Comparison of ENCODE assay signal across 12 cellular contexts in genomic region chr5:177520906-177521513, GRCh38. TPM values are rescaled to one million over a fixed set of nuclear protein-coding genes. Genes with fewer than 3 reads are reported as not detected.
DNase-seq lines count a peak whose midpoint lies in the region; ATAC-seq and TF ChIP-seq lines count a peak whose summit lies in the region.
"Had no signal": no experiment of that assay in that cellular context is flagged by ENCODE, and none has a peak within 500 bp of the region (broad histone marks: within the 10 kb centered on the region; RNA-seq: fewer than 3 reads in every experiment).

No MANE protein-coding gene starts in this region.

- H3K27ac Mint-ChIP-seq in activated CD8-positive, alpha-beta T cell treated with anti-CD3 and anti-CD28 coated beads for 36 hours, result peak overlapping the region; percentile 78
- H3K27ac Mint-ChIP-seq in memory B cell, result peak overlapping the region; percentile 25
- H3K27ac Mint-ChIP-seq: type B pancreatic cell had no signal

- no peak overlapping the region for H3K4me3 Mint-ChIP-seq in activated CD8-positive, alpha-beta T cell treated with anti-CD3 and anti-CD28 coated beads for 36 hours
- H3K4me3 Mint-ChIP-seq in memory B cell, result no peak overlapping the region
- H3K4me3 Mint-ChIP-seq: type B pancreatic cell had no signal

- peak overlapping the region; percentile 92 for H3K4me2 ChIP-seq in BLaER1

- no peaks in the 10 kb centered on the region for H3K9me3 ChIP-seq in BLaER1
- H3K9me3 ChIP-seq: neutrophil had no signal

- H3K9ac ChIP-seq in BLaER1, result peak overlapping the region; percentile 75

- peaks cover 47% of the 10 kb centered on the region; the same call in 1 of the 2 replicates for H4K20me1 ChIP-seq in BLaER1

- peaks cover 71% of the 10 kb centered on the region for H3K36me3 ChIP-seq in BLaER1

- peak overlapping the region; percentile 93 for H3K27ac ChIP-seq in BLaER1
- H3K27ac ChIP-seq: neutrophil had no signal

- CTCF ChIA-PET in activated CD8-positive, alpha-beta T cell treated with anti-CD3 and anti-CD28 coated beads for 36 hours (lab: Charles Lee), result interaction anchor here (0.7 to 2.2 kb wide), 4 partner anchors 10 to 131 kb away, joined by 3 to 7 read pairs (median 4); no protein-coding TSS in a partner anchor

- no peak for ATAC-seq in activated CD8-positive, alpha-beta T cell treated with anti-CD3 and anti-CD28 coated beads for 36 hours
- ATAC-seq in memory B cell (ENCODE audit: low read depth) (no peak), HG03095 (IDR thresholded peaks at IDR 0.05; ENCODE audit: unreplicated experiment) (no peak), HG02840 (IDR thresholded peaks at IDR 0.05; ENCODE audit: low FRiP score, unreplicated experiment) (no peak), GM18873 (IDR thresholded peaks at IDR 0.05; ENCODE audit: low FRiP score, unreplicated experiment) (no peak)

- H3K4me3 ChIP-seq in BLaER1 (peak overlapping the region; percentile 41), GM12875 (ENCODE audit: low read depth, low read length) (no peak overlapping the region)

- no peaks in the 10 kb centered on the region for H3K27me3 ChIP-seq in BLaER1
- H3K27me3 ChIP-seq: neutrophil had no signal

- peaks cover 28% of the 10 kb centered on the region for H3K36me3 Mint-ChIP-seq in activated CD8-positive, alpha-beta T cell treated with anti-CD3 and anti-CD28 coated beads for 36 hours (ENCODE audit: low read depth)
- H3K36me3 Mint-ChIP-seq in memory B cell, result peaks cover 11% of the 10 kb centered on the region

- TF ChIP-seq CTCF in GM12875 (IDR thresholded peaks at IDR 0.05; ENCODE audit: borderline replicate concordance, insufficient read depth, low read depth, low read length), result 0 out of 2 replicates have a peak, but pooled peaks have one; percentile 5
- no peak for TF ChIP-seq CTCF in activated CD8-positive, alpha-beta T cell treated with anti-CD3 and anti-CD28 coated beads for 36 hours (IDR thresholded peaks at IDR 0.05)

- no peak for DNase-seq in activated CD8-positive, alpha-beta T cell treated with anti-CD3 and anti-CD28 coated beads for 36 hours
- DNase-seq in memory B cell (ENCODE audit: low spot score in 2 of 2) (no peak), foreskin melanocyte (no peak)
- DNase-seq: DMS153; stimulated activated CD4-positive, alpha-beta T cell treated with anti-CD3 and anti-CD28 coated beads, Interleukin-4, amount 100 ng/mL, for 24 hours had no signal

- no peaks in the 10 kb centered on the region for H3K27me3 Mint-ChIP-seq in activated CD8-positive, alpha-beta T cell treated with anti-CD3 and anti-CD28 coated beads for 36 hours
- H3K27me3 Mint-ChIP-seq in memory B cell, result no peaks in the 10 kb centered on the region
- H3K27me3 Mint-ChIP-seq: type B pancreatic cell had no signal

- POLR2A ChIA-PET in activated CD8-positive, alpha-beta T cell treated with anti-CD3 and anti-CD28 coated beads for 36 hours (lab: Charles Lee), result interaction anchor here (0.6 to 1.8 kb wide), 3 partner anchors 11 to 79 kb away, joined by 3 to 5 read pairs (median 3); no protein-coding TSS in a partner anchor

- H3K4me1 ChIP-seq in BLaER1, result peaks cover 41% of the 10 kb centered on the region

- intact Hi-C loops in activated CD8-positive, alpha-beta T cell treated with anti-CD3 and anti-CD28 coated beads for 36 hours (cut with micrococcal nuclease), result no loop called here

- peaks cover 28% of the 10 kb centered on the region for H3K4me1 Mint-ChIP-seq in activated CD8-positive, alpha-beta T cell treated with anti-CD3 and anti-CD28 coated beads for 36 hours (ENCODE audit: low read depth)
- peaks cover 29% of the 10 kb centered on the region for H3K4me1 Mint-ChIP-seq in memory B cell

- H3K9me3 Mint-ChIP-seq in activated CD8-positive, alpha-beta T cell treated with anti-CD3 and anti-CD28 coated beads for 36 hours, result no peaks in the 10 kb centered on the region
- no peaks in the 10 kb centered on the region for H3K9me3 Mint-ChIP-seq in memory B cell
- H3K9me3 Mint-ChIP-seq: type B pancreatic cell had no signal

RNA-seq across cellular contexts. Expression of gene DDX41, which starts 4.2 kb away (rescaled TPM):
- total RNA-seq in activated CD8-positive, alpha-beta T cell treated with anti-CD3 and anti-CD28 coated beads for 36 hours, result 100 to 1,000 TPM; 226 to 228 TPM

RNA-seq across cellular contexts. Expression of gene DOK3, which starts 11.4 kb away (rescaled TPM):
- total RNA-seq in activated CD8-positive, alpha-beta T cell treated with anti-CD3 and anti-CD28 coated beads for 36 hours, result 1 to 10 TPM; 7.4 to 8.0 TPM

RNA-seq across cellular contexts. Expression of gene PDLIM7, which starts 23.6 kb away (rescaled TPM):
- 10 to 100 TPM; 68.4 to 73.0 TPM for total RNA-seq in activated CD8-positive, alpha-beta T cell treated with anti-CD3 and anti-CD28 coated beads for 36 hours

RNA-seq across cellular contexts. Expression of gene FAM193B, which starts 33.4 kb away (rescaled TPM):
- 10 to 100 TPM; 71.4 to 76.7 TPM for total RNA-seq in activated CD8-positive, alpha-beta T cell treated with anti-CD3 and anti-CD28 coated beads for 36 hours

RNA-seq across cellular contexts. Expression of gene DBN1, which starts 47.6 kb away (rescaled TPM):
- total RNA-seq in activated CD8-positive, alpha-beta T cell treated with anti-CD3 and anti-CD28 coated beads for 36 hours, result 100 to 1,000 TPM; 101 to 105 TPM
